In genomic region chr1:42370876-42371549, GRCh38 we compare ENCODE assay signal across 17 cellular contexts. TPM values are rescaled to one million over a fixed set of nuclear protein-coding genes. Genes with fewer than 3 reads are reported as not detected.
"Had no signal": no experiment of that assay in that cellular context is flagged by ENCODE, and none has a peak within 500 bp of the region (broad histone marks: within the 10 kb centered on the region; RNA-seq: fewer than 3 reads in every experiment).

No MANE protein-coding gene starts in this region.

- H3K9me3 ChIP-seq: body of pancreas, spleen, thoracic aorta, vagina had no signal

- ATAC-seq: body of pancreas; natural killer cell treated with Interleukin-12 subunit alpha and Interleukin-12 subunit beta and Interleukin-15 and Interleukin-18, amount 100 ng/mL, for 72 hours; sciatic nerve; stimulated activated naive B cell treated with anti-CD40 and anti-IgM and Interleukin-4, amounts not matched to agents 10 μg/mL and 1 μg/mL and 100 μg/mL, for 72 hours; T-helper 17 cell had no signal

- H3K27me3 ChIP-seq: body of pancreas, vagina had no signal

- H3K9ac ChIP-seq: parathyroid adenoma had no signal

- H3K4me1 ChIP-seq: parathyroid adenoma, spleen, vagina had no signal

- H3K4me3 ChIP-seq: body of pancreas, dorsolateral prefrontal cortex, spleen, thoracic aorta, vagina had no signal

- H3K27ac ChIP-seq: body of pancreas, dorsolateral prefrontal cortex, epithelial cell of prostate, parathyroid adenoma, spleen, thoracic aorta, vagina, WERI-Rb-1 had no signal

- H3K36me3 ChIP-seq: spleen, thoracic aorta, vagina, WERI-Rb-1 had no signal

- H3K79me2 ChIP-seq: parathyroid adenoma had no signal

- H2AFZ ChIP-seq: parathyroid adenoma had no signal

- DNase-seq: activated CD4-positive, alpha-beta T cell treated with anti-CD3 and anti-CD28 coated beads for 1 hour; activated CD4-positive, alpha-beta T cell treated with anti-CD3 and anti-CD28 coated beads, Interleukin-2, amount 50 U/mL, for 4 hours; body of pancreas; caudate nucleus; dorsolateral prefrontal cortex; foreskin melanocyte; spleen; stimulated activated naive B cell treated with anti-CD40 and anti-IgM and Interleukin-4, amounts not matched to agents 10 μg/mL and 1 μg/mL and 100 μg/mL, for 72 hours; T-helper 17 cell; WERI-Rb-1 had no signal

RNA-seq across cellular contexts. Expression of gene RIMKLA, which starts 9.6 kb away (rescaled TPM):
- polyA plus RNA-seq: fibroblast of lung had no signal
